Comparison of ENCODE assay signal across 1 cellular context in genomic region chr12:52182456-52182855, GRCh38.
TF ChIP-seq lines count a peak whose summit lies in the region.

No MANE protein-coding gene starts in this region.

TF ChIP-seq in H1, 55 proteins besides CTCF, POLR2A, EP300 and RAD21 (continued from another document):
- TF ChIP-seq FOSL1 (IDR thresholded peaks at IDR 0.05; ENCODE audit: insufficient read depth, low read depth, low read length) (no peak), PHF8 (conservative IDR thresholded peaks at IDR 0.05; ENCODE audit: low read depth, low read length) (no peak), EGR1 (IDR thresholded peaks at IDR 0.05; ENCODE audit: borderline replicate concordance, low read depth, low read length) (no peak), CHD2 (IDR thresholded peaks at IDR 0.05; ENCODE audit: low read length) (no peak), RBBP5 (IDR thresholded peaks at IDR 0.05; ENCODE audit: borderline replicate concordance, low read depth, low read length) (no peak)
- TF ChIP-seq, protein P1, sequence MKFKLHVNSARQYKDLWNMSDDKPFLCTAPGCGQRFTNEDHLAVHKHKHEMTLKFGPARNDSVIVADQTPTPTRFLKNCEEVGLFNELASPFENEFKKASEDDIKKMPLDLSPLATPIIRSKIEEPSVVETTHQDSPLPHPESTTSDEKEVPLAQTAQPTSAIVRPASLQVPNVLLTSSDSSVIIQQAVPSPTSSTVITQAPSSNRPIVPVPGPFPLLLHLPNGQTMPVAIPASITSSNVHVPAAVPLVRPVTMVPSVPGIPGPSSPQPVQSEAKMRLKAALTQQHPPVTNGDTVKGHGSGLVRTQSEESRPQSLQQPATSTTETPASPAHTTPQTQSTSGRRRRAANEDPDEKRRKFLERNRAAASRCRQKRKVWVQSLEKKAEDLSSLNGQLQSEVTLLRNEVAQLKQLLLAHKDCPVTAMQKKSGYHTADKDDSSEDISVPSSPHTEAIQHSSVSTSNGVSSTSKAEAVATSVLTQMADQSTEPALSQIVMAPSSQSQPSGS (IDR thresholded peaks at IDR 0.05; ENCODE audit: low read length), result no peak
